7 cellular contexts compared by ENCODE assay signal in genomic region chr11:73072935-73073481, GRCh38.
DNase-seq lines count a peak whose midpoint lies in the region; ATAC-seq, FAIRE-seq and TF ChIP-seq lines count a peak whose summit lies in the region.

No MANE protein-coding gene starts in this region.

- DNase-seq in GM12892 (ENCODE audit: insufficient read length) = no peak
- peak; percentile 61 for DNase-seq in NCI-H460 (ENCODE audit: extremely low read depth, low read depth)
- no peak for DNase-seq in dorsolateral prefrontal cortex
- no peak for DNase-seq in NCI-H446 treated with DMSO at 0.1 percent for 48 hours (lab: John Stamatoyannopoulos, UW)
- no peak for DNase-seq in NCI-H1092 treated with DMSO at 0.1 percent for 48 hours (lab: John Stamatoyannopoulos, UW)

- ATAC-seq in GM21723 (IDR thresholded peaks at IDR 0.05; ENCODE audit: unreplicated experiment) = peak; percentile 75

- TF ChIP-seq CTCF in dorsolateral prefrontal cortex (IDR thresholded peaks at IDR 0.05 in 54 of 56, conservative IDR thresholded peaks at IDR 0.05 in 2 of 56; ENCODE audit: low read depth in 1 of 56, partially characterized antibody in 56 of 56) (no peak), neutrophil (IDR thresholded peaks at IDR 0.05) (no peak)

- peaks cover 14 to 15% of the 10 kb centered on the region in 2 experiments for H3K4me1 ChIP-seq in neutrophil (ENCODE audit: control insufficient read depth in 1 of 2, insufficient read depth in 1 of 2, low read depth in 1 of 2, low read length in 1 of 2)

- no peaks in the 10 kb centered on the region for H3K36me3 ChIP-seq in neutrophil

- intact Hi-C loops in dorsolateral prefrontal cortex (cut with DNase I) = loop anchor here in 1 of 2 donors (10.0 kb wide), 1 partner anchor 62 kb away; no protein-coding TSS in a partner anchor

- peak; percentile 50; the same call in 1 of the 2 replicates for TF ChIP-seq POLR2A in GM12892 (IDR thresholded peaks at IDR 0.05; ENCODE audit: low read depth, low read length)

- H3K4me3 ChIP-seq in dorsolateral prefrontal cortex (peak overlapping the region in 18 of 59 donors; percentile 1 to 33 (median 15)), neutrophil (ENCODE audit: low read depth in 1 of 2, low read length in 1 of 2) (no peak overlapping the region)

- H3K27me3 ChIP-seq in dorsolateral prefrontal cortex = no peaks in the 10 kb centered on the region
- H3K27me3 ChIP-seq in neutrophil = no peaks in the 10 kb centered on the region

- peak; percentile 93 for FAIRE-seq in GM12892 (lab: Jason Lieb, UNC)

- H3K27ac ChIP-seq in dorsolateral prefrontal cortex (peak overlapping the region in 40 of 59 donors; percentile 1 to 72 (median 36)), neutrophil (peak overlapping the region; percentile 73)

- no peaks in the 10 kb centered on the region for H3K9me3 ChIP-seq in neutrophil
